In genomic region chr1:1640711-1641461, GRCh38 we compare ENCODE assay signal across 1 cellular context. TPM values are rescaled to one million over a fixed set of nuclear protein-coding genes. Genes with fewer than 3 reads are reported as not detected.
"Had no signal": no experiment of that assay in that cellular context is flagged by ENCODE, and none has a peak within 500 bp of the region (broad histone marks: within the 10 kb centered on the region; RNA-seq: fewer than 3 reads in every experiment).

No MANE protein-coding gene starts in this region.

RNA-seq across cellular contexts. Expression of gene MMP23B, which starts 8.9 kb away (rescaled TPM):
- total RNA-seq: dermis microvascular lymphatic vessel endothelial cell had no signal
